In the genomic region with DNA sequence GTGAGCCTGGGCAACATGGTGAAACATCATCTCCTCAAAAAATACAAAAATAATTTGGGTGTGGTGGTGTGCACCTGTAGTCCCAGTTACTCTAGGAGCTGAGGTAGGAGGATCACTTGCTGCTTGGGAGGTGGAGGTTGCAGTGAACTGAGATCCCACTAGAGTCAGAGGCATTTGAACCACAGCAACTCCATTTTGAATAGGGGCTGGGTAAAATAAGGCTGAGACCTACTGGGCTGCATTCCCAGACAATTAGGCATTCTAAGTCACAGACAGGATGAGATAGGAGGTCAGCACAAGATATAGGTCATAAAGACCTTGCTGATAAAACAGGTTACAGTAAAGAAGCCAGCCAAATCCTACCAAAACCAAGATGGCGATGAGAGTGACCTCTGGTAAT, we compare ENCODE assay signal across 1 cellular context.
TF ChIP-seq lines count a peak whose summit lies in the region.

No MANE protein-coding gene starts in this region.

TF ChIP-seq in WTC11, 78 proteins besides CTCF, POLR2A, EP300 and RAD21:
- TF ChIP-seq, protein P1, sequence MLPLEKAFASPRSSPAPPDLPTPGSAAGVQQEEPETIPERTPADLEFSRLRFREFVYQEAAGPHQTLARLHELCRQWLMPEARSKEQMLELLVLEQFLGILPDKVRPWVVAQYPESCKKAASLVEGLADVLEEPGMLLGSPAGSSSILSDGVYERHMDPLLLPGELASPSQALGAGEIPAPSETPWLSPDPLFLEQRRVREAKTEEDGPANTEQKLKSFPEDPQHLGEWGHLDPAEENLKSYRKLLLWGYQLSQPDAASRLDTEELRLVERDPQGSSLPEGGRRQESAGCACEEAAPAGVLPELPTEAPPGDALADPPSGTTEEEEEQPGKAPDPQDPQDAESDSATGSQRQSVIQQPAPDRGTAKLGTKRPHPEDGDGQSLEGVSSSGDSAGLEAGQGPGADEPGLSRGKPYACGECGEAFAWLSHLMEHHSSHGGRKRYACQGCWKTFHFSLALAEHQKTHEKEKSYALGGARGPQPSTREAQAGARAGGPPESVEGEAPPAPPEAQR (CRISPR knock-in tag; IDR thresholded peaks at IDR 0.05), result peak; percentile 95
- TF ChIP-seq, protein P2, sequence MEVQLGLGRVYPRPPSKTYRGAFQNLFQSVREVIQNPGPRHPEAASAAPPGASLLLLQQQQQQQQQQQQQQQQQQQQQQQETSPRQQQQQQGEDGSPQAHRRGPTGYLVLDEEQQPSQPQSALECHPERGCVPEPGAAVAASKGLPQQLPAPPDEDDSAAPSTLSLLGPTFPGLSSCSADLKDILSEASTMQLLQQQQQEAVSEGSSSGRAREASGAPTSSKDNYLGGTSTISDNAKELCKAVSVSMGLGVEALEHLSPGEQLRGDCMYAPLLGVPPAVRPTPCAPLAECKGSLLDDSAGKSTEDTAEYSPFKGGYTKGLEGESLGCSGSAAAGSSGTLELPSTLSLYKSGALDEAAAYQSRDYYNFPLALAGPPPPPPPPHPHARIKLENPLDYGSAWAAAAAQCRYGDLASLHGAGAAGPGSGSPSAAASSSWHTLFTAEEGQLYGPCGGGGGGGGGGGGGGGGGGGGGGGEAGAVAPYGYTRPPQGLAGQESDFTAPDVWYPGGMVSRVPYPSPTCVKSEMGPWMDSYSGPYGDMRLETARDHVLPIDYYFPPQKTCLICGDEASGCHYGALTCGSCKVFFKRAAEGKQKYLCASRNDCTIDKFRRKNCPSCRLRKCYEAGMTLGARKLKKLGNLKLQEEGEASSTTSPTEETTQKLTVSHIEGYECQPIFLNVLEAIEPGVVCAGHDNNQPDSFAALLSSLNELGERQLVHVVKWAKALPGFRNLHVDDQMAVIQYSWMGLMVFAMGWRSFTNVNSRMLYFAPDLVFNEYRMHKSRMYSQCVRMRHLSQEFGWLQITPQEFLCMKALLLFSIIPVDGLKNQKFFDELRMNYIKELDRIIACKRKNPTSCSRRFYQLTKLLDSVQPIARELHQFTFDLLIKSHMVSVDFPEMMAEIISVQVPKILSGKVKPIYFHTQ (CRISPR knock-in tag; IDR thresholded peaks at IDR 0.05), result 0 out of 2 replicates have a peak, but pooled peaks have one; percentile 53
- TF ChIP-seq ZNF396 (CRISPR knock-in tag; IDR thresholded peaks at IDR 0.05; ENCODE audit: borderline replicate concordance) (peak; percentile 73; the same call in 1 of the 2 replicates), MXD4 (CRISPR knock-in tag; IDR thresholded peaks at IDR 0.05; ENCODE audit: borderline replicate concordance) (peak; percentile 89; the same call in 1 of the 2 replicates), ZNF671 (CRISPR knock-in tag; IDR thresholded peaks at IDR 0.05) (peak; percentile 64; the same call in 1 of the 2 replicates), ZNF423 (CRISPR knock-in tag; IDR thresholded peaks at IDR 0.05) (peak; percentile 60)
- TF ChIP-seq, protein P3, sequence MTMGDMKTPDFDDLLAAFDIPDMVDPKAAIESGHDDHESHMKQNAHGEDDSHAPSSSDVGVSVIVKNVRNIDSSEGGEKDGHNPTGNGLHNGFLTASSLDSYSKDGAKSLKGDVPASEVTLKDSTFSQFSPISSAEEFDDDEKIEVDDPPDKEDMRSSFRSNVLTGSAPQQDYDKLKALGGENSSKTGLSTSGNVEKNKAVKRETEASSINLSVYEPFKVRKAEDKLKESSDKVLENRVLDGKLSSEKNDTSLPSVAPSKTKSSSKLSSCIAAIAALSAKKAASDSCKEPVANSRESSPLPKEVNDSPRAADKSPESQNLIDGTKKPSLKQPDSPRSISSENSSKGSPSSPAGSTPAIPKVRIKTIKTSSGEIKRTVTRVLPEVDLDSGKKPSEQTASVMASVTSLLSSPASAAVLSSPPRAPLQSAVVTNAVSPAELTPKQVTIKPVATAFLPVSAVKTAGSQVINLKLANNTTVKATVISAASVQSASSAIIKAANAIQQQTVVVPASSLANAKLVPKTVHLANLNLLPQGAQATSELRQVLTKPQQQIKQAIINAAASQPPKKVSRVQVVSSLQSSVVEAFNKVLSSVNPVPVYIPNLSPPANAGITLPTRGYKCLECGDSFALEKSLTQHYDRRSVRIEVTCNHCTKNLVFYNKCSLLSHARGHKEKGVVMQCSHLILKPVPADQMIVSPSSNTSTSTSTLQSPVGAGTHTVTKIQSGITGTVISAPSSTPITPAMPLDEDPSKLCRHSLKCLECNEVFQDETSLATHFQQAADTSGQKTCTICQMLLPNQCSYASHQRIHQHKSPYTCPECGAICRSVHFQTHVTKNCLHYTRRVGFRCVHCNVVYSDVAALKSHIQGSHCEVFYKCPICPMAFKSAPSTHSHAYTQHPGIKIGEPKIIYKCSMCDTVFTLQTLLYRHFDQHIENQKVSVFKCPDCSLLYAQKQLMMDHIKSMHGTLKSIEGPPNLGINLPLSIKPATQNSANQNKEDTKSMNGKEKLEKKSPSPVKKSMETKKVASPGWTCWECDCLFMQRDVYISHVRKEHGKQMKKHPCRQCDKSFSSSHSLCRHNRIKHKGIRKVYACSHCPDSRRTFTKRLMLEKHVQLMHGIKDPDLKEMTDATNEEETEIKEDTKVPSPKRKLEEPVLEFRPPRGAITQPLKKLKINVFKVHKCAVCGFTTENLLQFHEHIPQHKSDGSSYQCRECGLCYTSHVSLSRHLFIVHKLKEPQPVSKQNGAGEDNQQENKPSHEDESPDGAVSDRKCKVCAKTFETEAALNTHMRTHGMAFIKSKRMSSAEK (CRISPR knock-in tag; IDR thresholded peaks at IDR 0.05; ENCODE audit: borderline replicate concordance), result peak; percentile 74; the same call in 1 of the 2 replicates
- TF ChIP-seq, protein P4, sequence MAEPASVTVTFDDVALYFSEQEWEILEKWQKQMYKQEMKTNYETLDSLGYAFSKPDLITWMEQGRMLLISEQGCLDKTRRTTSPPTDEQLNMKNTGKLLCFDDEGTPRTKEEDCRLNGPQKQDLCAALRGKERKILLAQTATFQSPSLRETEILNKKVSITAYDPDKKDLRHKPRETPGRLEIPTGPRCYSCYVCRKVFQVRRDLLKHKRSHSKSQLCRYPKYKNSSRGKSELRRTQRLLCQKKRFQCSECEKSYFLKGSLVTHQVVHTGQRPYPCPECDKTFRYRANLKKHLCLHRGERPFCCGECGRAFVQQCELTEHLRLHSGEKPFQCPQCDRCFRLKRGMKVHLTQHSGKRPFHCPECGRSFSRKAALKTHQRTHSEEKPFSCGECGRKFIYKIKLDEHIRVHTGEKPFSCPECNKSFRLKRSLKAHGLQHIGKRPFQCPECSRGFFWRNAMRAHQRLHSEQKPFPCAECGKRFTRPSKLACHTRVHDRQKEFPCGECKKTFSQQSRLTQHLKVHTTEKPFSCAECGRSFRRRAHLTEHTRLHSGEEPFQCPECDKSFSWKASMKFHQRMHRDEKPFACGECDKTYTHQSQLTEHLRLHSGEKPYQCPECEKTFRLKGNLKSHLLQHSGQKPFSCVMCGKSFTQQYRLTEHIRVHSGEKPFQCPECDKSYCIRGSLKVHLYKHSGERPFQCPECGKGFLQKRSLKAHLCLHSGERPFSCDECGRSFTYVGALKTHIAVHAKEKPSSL (CRISPR knock-in tag; conservative IDR thresholded peaks at IDR 0.05), result 0 out of 2 replicates have a peak, but pooled peaks have one; percentile 30
TF ChIP-seq in WTC11: peak in this region for 8; not testable (repeated sequence) for 70.
